In the genomic region with DNA sequence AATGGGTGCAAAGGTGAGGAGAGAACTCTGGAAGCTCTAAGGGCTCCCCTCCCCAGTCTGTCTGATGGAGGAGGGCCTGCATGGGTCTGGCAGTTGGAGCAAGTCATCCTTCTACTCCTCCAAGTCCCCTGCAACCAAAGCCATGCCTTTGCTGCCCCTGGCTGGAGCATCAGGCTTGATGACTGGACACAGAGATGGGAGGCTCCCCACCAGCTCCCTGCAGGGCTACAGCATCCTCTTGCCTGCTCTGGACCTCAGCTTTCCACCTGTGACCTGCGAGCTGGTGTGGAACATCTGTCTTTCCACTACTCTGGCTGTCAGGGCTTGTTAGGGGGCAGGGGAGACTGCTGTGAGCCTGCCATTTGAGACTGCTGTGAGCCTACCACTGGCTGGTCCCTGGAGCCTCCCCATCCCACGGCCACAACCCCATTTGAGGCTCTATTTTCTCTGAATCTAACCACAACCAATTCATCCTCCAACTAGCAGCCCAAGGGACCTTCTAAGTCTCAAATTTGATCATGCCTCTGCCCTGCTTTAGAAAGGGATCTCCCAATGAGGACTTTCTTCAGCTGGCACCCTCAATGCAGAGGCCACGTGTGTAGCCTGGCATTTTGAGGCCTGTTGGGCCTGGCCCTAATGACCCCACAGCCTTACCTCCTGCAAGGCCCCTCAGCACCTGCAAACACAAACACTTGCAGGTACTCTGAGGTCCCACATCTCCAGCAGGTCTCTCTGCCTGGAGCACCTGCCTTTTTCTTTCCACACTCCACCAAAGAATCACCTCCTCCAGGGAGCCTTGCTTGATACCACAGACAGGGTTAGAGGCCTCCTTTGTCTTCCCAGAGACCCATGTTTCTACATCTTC, we compare ENCODE assay signal across 18 cellular contexts. TPM values are rescaled to one million over a fixed set of nuclear protein-coding genes. Genes with fewer than 3 reads are reported as not detected.
"Had no signal": no experiment of that assay in that cellular context is flagged by ENCODE, and none has a peak within 500 bp of the region (broad histone marks: within the 10 kb centered on the region; RNA-seq: fewer than 3 reads in every experiment).

No MANE protein-coding gene starts in this region.

- H3K27ac Mint-ChIP-seq: activated CD4-positive, alpha-beta T cell treated with anti-CD3 and anti-CD28 coated beads, Interleukin-2, amount 10 ng/mL, durations not matched to agents 24 days and 14 days; activated naive CD4-positive, alpha-beta T cell treated with anti-CD3 and anti-CD28 coated beads, Interleukin-2, amount 10 ng/mL, durations not matched to agents 7 days and 5 days; activated T-helper 17 cell treated with anti-CD3 and anti-CD28 coated beads, Interleukin-2, amount 50 U/mL, for 72 hours; WTC11 had no signal

- H3K4me3 ChIP-seq: colonic mucosa, lung, skin epidermis, testis had no signal

- H3K9ac ChIP-seq: parathyroid adenoma had no signal

- H3K36me3 ChIP-seq: colonic mucosa had no signal

- ATAC-seq: activated T-helper 17 cell treated with anti-CD3 and anti-CD28 coated beads, Interleukin-2, amount 50 U/mL, for 72 hours; esophagus mucosa; stimulated activated naive CD8-positive, alpha-beta T cell treated with anti-CD3 and anti-CD28 coated beads, Interleukin-15, amount 100 ng/mL, for 72 hours; WTC11 had no signal

- DNase-seq: activated CD4-positive, alpha-beta T cell treated with anti-CD3 and anti-CD28 coated beads, Interleukin-2, amount 10 ng/mL, durations not matched to agents 24 days and 14 days; activated naive CD4-positive, alpha-beta T cell treated with anti-CD3 and anti-CD28 coated beads, Interleukin-2, amount 10 ng/mL, durations not matched to agents 7 days and 5 days; activated T-cell treated with anti-CD3 and anti-CD28 coated beads for 4 hours; caudate nucleus; colonic mucosa; midbrain; stimulated activated CD4-positive, alpha-beta T cell treated with anti-CD3 and anti-CD28 coated beads, Interleukin-4, amount 100 ng/mL, for 24 hours; stimulated activated naive CD8-positive, alpha-beta T cell treated with anti-CD3 and anti-CD28 coated beads, Interleukin-15, amount 100 ng/mL, for 72 hours; T-helper 2 cell; testis had no signal

- H2AFZ ChIP-seq: parathyroid adenoma had no signal

- H3K4me1 ChIP-seq: colonic mucosa, parathyroid adenoma, testis had no signal

- FAIRE-seq: islet of Langerhans had no signal

- H3K9me3 Mint-ChIP-seq: activated CD4-positive, alpha-beta T cell treated with anti-CD3 and anti-CD28 coated beads, Interleukin-2, amount 10 ng/mL, durations not matched to agents 24 days and 14 days; activated naive CD4-positive, alpha-beta T cell treated with anti-CD3 and anti-CD28 coated beads, Interleukin-2, amount 10 ng/mL, durations not matched to agents 7 days and 5 days; activated T-helper 17 cell treated with anti-CD3 and anti-CD28 coated beads, Interleukin-2, amount 50 U/mL, for 72 hours; stimulated activated naive CD8-positive, alpha-beta T cell treated with anti-CD3 and anti-CD28 coated beads, Interleukin-15, amount 100 ng/mL, for 72 hours; WTC11 had no signal

- H3K9me3 ChIP-seq: colonic mucosa, testis had no signal

- H3K4me3 Mint-ChIP-seq: activated CD4-positive, alpha-beta T cell treated with anti-CD3 and anti-CD28 coated beads, Interleukin-2, amount 10 ng/mL, durations not matched to agents 24 days and 14 days; activated naive CD4-positive, alpha-beta T cell treated with anti-CD3 and anti-CD28 coated beads, Interleukin-2, amount 10 ng/mL, durations not matched to agents 7 days and 5 days; activated T-helper 17 cell treated with anti-CD3 and anti-CD28 coated beads, Interleukin-2, amount 50 U/mL, for 72 hours; stimulated activated naive CD8-positive, alpha-beta T cell treated with anti-CD3 and anti-CD28 coated beads, Interleukin-15, amount 100 ng/mL, for 72 hours; WTC11 had no signal

- H3K4me1 Mint-ChIP-seq: activated T-helper 17 cell treated with anti-CD3 and anti-CD28 coated beads, Interleukin-2, amount 50 U/mL, for 72 hours; WTC11 had no signal

- H3K27ac ChIP-seq: colonic mucosa, parathyroid adenoma, testis had no signal

- H3K36me3 Mint-ChIP-seq: activated naive CD4-positive, alpha-beta T cell treated with anti-CD3 and anti-CD28 coated beads, Interleukin-2, amount 10 ng/mL, durations not matched to agents 7 days and 5 days; WTC11 had no signal

- H3K79me2 ChIP-seq: parathyroid adenoma had no signal

- H3K27me3 Mint-ChIP-seq: activated T-helper 17 cell treated with anti-CD3 and anti-CD28 coated beads, Interleukin-2, amount 50 U/mL, for 72 hours had no signal

- H3K27me3 ChIP-seq: colonic mucosa, testis had no signal

RNA-seq across cellular contexts. Expression of a gene that starts 9.9 kb away (rescaled TPM):
- total RNA-seq: activated CD4-positive, alpha-beta T cell treated with anti-CD3 and anti-CD28 coated beads, Interleukin-2, amount 10 ng/mL, durations not matched to agents 24 days and 14 days; activated CD8-positive, alpha-beta memory T cell treated with anti-CD3 and anti-CD28 coated beads for 36 hours; activated T-helper 17 cell treated with anti-CD3 and anti-CD28 coated beads, Interleukin-2, amount 50 U/mL, for 72 hours; WTC11 had no signal

RNA-seq across cellular contexts. Expression of a gene that starts 26.0 kb away (rescaled TPM):
- total RNA-seq: activated CD4-positive, alpha-beta T cell treated with anti-CD3 and anti-CD28 coated beads, Interleukin-2, amount 10 ng/mL, durations not matched to agents 24 days and 14 days had no signal
